33 cellular contexts compared by ENCODE assay signal in the genomic region with DNA sequence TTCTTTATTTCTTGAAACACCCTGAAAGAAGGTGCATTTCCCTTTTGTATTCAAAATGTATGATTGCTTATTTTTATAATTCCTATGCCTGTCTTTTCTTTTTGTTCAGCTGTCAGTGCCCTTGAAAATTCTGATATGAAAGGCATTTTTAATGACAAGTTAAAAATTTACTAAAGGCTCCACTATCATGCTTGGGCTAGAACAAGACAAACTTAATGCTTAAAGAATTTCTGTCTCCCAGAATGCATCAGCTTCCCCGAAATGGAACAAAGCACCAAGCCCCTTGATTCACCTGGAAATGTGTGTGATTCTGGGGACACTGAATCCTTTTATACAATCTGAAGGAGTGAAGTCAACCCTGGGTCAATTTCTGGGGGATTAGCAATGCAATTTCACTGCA.
"Had no signal": no experiment of that assay in that cellular context is flagged by ENCODE, and none has a peak within 500 bp of the region (broad histone marks: within the 10 kb centered on the region; RNA-seq: fewer than 3 reads in every experiment).

No MANE protein-coding gene starts in this region.

- H3K27me3 ChIP-seq: adrenal gland, breast epithelium, cardiac muscle cell, colonic mucosa, foreskin keratinocyte, gastrocnemius medialis had no signal

- H3K9me3 Mint-ChIP-seq: activated B cell treated with CpG ODN at 0.5 μM for 24 hours; activated CD8-positive, alpha-beta T cell treated with anti-CD3 and anti-CD28 coated beads for 36 hours; activated naive CD4-positive, alpha-beta T cell treated with anti-CD3 and anti-CD28 coated beads for 36 hours; activated naive CD4-positive, alpha-beta T cell treated with anti-CD3 and anti-CD28 coated beads, Interleukin-2, amount 50 U/mL, for 24 hours; activated naive CD8-positive, alpha-beta T cell treated with anti-CD3 and anti-CD28 coated beads for 36 hours; activated naive CD8-positive, alpha-beta T cell treated with anti-CD3 and anti-CD28 coated beads, Interleukin-2, amount 50 U/mL, for 24 hours; activated T-cell treated with anti-CD3 and anti-CD28 coated beads, Interleukin-2, amount 50 U/mL, for 4 hours; activated T-helper 2 cell treated with anti-CD3 and anti-CD28 coated beads, Interferon-gamma antibody, Interleukin-2, Interleukin-4, amounts not matched to agents 10 μg/mL and 5 μg/mL and 100 μg/mL, durations not matched to agents 14 hours and 24 hours and 36 hours; brain; T-helper 2 cell treated with Interferon-gamma antibody and Interleukin-4, amounts not matched to agents 5 μg/mL and 100 μg/mL, for 36 hours had no signal

- H3K4me3 ChIP-seq: adrenal gland, breast epithelium, cardiac muscle cell, colonic mucosa, gastrocnemius medialis had no signal

- DNase-seq: activated B cell treated with CpG ODN at 0.5 μM for 24 hours; activated CD4-positive, alpha-beta T cell treated with anti-CD3 and anti-CD28 coated beads for 48 hours; activated CD4-positive, alpha-beta T cell treated with anti-CD3 and anti-CD28 coated beads, Interleukin-2, amount 50 U/mL, for 1 hour; activated CD4-positive, alpha-beta T cell treated with anti-CD3 and anti-CD28 coated beads, Interleukin-2, amount 50 U/mL, for 48 hours; activated CD8-positive, alpha-beta memory T cell treated with anti-CD3 and anti-CD28 coated beads for 24 hours; activated CD8-positive, alpha-beta T cell treated with anti-CD3 and anti-CD28 coated beads for 36 hours; activated effector memory CD4-positive, alpha-beta T cell treated with anti-CD3 and anti-CD28 coated beads, Interleukin-2, amount 50 U/mL, for 16 hours; activated naive CD4-positive, alpha-beta T cell treated with anti-CD3 and anti-CD28 coated beads for 36 hours; activated naive CD8-positive, alpha-beta T cell treated with anti-CD3 and anti-CD28 coated beads for 36 hours; activated naive CD8-positive, alpha-beta T cell treated with anti-CD3 and anti-CD28 coated beads, Interleukin-2, amount 50 U/mL, for 24 hours; activated T-cell treated with anti-CD3 and anti-CD28 coated beads, Interleukin-2, amount 50 U/mL, for 4 hours; adrenal gland; amygdala; aorta; central memory CD4-positive, alpha-beta T cell; cerebellar nuclear complex; colonic mucosa; effector CD8-positive, alpha-beta T cell; foreskin keratinocyte; gastrocnemius medialis; glutamatergic neuron; T-helper 1 cell; T-helper 17 cell; T1000; WERI-Rb-1 had no signal

- H3K9me3 ChIP-seq: adrenal gland, breast epithelium, colonic mucosa, gastrocnemius medialis had no signal

- H3K36me3 ChIP-seq: adrenal gland, breast epithelium, cardiac muscle cell, colonic mucosa, gastrocnemius medialis, WERI-Rb-1 had no signal

- H3K4me1 Mint-ChIP-seq: activated B cell treated with CpG ODN at 0.5 μM for 24 hours; activated naive CD4-positive, alpha-beta T cell treated with anti-CD3 and anti-CD28 coated beads, Interleukin-2, amount 50 U/mL, for 24 hours; activated naive CD8-positive, alpha-beta T cell treated with anti-CD3 and anti-CD28 coated beads for 36 hours; activated naive CD8-positive, alpha-beta T cell treated with anti-CD3 and anti-CD28 coated beads, Interleukin-2, amount 50 U/mL, for 24 hours; T-helper 17 cell had no signal

- H3K27me3 Mint-ChIP-seq: activated B cell treated with CpG ODN at 0.5 μM for 24 hours; activated naive CD4-positive, alpha-beta T cell treated with anti-CD3 and anti-CD28 coated beads, Interleukin-2, amount 50 U/mL, for 24 hours; activated naive CD8-positive, alpha-beta T cell treated with anti-CD3 and anti-CD28 coated beads for 36 hours; activated naive CD8-positive, alpha-beta T cell treated with anti-CD3 and anti-CD28 coated beads, Interleukin-2, amount 50 U/mL, for 24 hours; brain had no signal

- H3K36me3 Mint-ChIP-seq: activated naive CD4-positive, alpha-beta T cell treated with anti-CD3 and anti-CD28 coated beads, Interleukin-2, amount 50 U/mL, for 24 hours; activated naive CD8-positive, alpha-beta T cell treated with anti-CD3 and anti-CD28 coated beads for 36 hours; brain had no signal

- ATAC-seq: activated CD4-positive, CD25-positive, alpha-beta regulatory T cell treated with anti-CD3 and anti-CD28 coated beads, Interleukin-2, amount 50 U/mL, for 24 hours; activated CD8-positive, alpha-beta T cell treated with anti-CD3 and anti-CD28 coated beads for 36 hours; activated naive CD8-positive, alpha-beta T cell treated with anti-CD3 and anti-CD28 coated beads, Interleukin-2, amount 50 U/mL, for 24 hours; activated T-cell treated with anti-CD3 and anti-CD28 coated beads, Interleukin-2, amount 50 U/mL, for 4 hours; foreskin keratinocyte; gastrocnemius medialis; T-helper 17 cell had no signal

- H3K4me3 Mint-ChIP-seq: activated B cell treated with CpG ODN at 0.5 μM for 24 hours; activated CD8-positive, alpha-beta T cell treated with anti-CD3 and anti-CD28 coated beads for 36 hours; activated naive CD4-positive, alpha-beta T cell treated with anti-CD3 and anti-CD28 coated beads for 36 hours; activated naive CD4-positive, alpha-beta T cell treated with anti-CD3 and anti-CD28 coated beads, Interleukin-2, amount 50 U/mL, for 24 hours; activated naive CD8-positive, alpha-beta T cell treated with anti-CD3 and anti-CD28 coated beads for 36 hours; activated naive CD8-positive, alpha-beta T cell treated with anti-CD3 and anti-CD28 coated beads, Interleukin-2, amount 50 U/mL, for 24 hours; activated T-cell treated with anti-CD3 and anti-CD28 coated beads, Interleukin-2, amount 50 U/mL, for 4 hours; brain; T-helper 17 cell; T-helper 2 cell treated with Interferon-gamma antibody and Interleukin-4, amounts not matched to agents 5 μg/mL and 100 μg/mL, for 36 hours had no signal

- H3K27ac ChIP-seq: adrenal gland, breast epithelium, cardiac muscle cell, colonic mucosa, epithelial cell of prostate, foreskin keratinocyte, gastrocnemius medialis, WERI-Rb-1 had no signal

- H3K4me1 ChIP-seq: adrenal gland, breast epithelium, colonic mucosa, foreskin keratinocyte, gastrocnemius medialis had no signal

- H3K27ac Mint-ChIP-seq: activated B cell treated with CpG ODN at 0.5 μM for 24 hours; activated CD8-positive, alpha-beta T cell treated with anti-CD3 and anti-CD28 coated beads for 36 hours; activated naive CD4-positive, alpha-beta T cell treated with anti-CD3 and anti-CD28 coated beads for 36 hours; activated naive CD4-positive, alpha-beta T cell treated with anti-CD3 and anti-CD28 coated beads, Interleukin-2, amount 50 U/mL, for 24 hours; activated naive CD8-positive, alpha-beta T cell treated with anti-CD3 and anti-CD28 coated beads for 36 hours; activated naive CD8-positive, alpha-beta T cell treated with anti-CD3 and anti-CD28 coated beads, Interleukin-2, amount 50 U/mL, for 24 hours; activated T-helper 2 cell treated with anti-CD3 and anti-CD28 coated beads, Interferon-gamma antibody, Interleukin-2, Interleukin-4, amounts not matched to agents 10 μg/mL and 5 μg/mL and 100 μg/mL, durations not matched to agents 14 hours and 24 hours and 36 hours; T-helper 17 cell; T-helper 2 cell treated with Interferon-gamma antibody and Interleukin-4, amounts not matched to agents 5 μg/mL and 100 μg/mL, for 36 hours had no signal
